9 cellular contexts compared by ENCODE assay signal in genomic region chr16:78503501-78504110, GRCh38.
DNase-seq lines count a peak whose midpoint lies in the region; ATAC-seq and TF ChIP-seq lines count a peak whose summit lies in the region.
"Had no signal": no experiment of that assay in that cellular context is flagged by ENCODE, and none has a peak within 500 bp of the region (broad histone marks: within the 10 kb centered on the region; RNA-seq: fewer than 3 reads in every experiment).

No MANE protein-coding gene starts in this region.

- peak; percentile 53 for DNase-seq in NCI-H510A treated with DMSO at 0.1 percent for 48 hours (lab: John Stamatoyannopoulos, UW)
- no peak for DNase-seq in NCI-H510A (lab: John Stamatoyannopoulos, UW)
- peak; percentile 24 to 35 for DNase-seq in Kasumi-1 (lab: John Stamatoyannopoulos, UW)
- peak in 1 of 3 donors; percentile 24 for DNase-seq in T-helper 17 cell
- peak; percentile 63 for DNase-seq in choroid plexus epithelial cell (ENCODE audit: low read depth)
- peak; percentile 87 for DNase-seq in medulla oblongata (ENCODE audit: extremely low spot score)
- peak in 1 of 2 donors; percentile 41 for DNase-seq in tibial artery

- no peak overlapping the region for H3K4me3 Mint-ChIP-seq in T-helper 17 cell
- H3K4me3 Mint-ChIP-seq: dendritic cell treated with granulocyte-macrophage colony-stimulating factor and Interleukin-4, amounts not matched to agents 40 ng/mL and 50 ng/mL, for 4 days had no signal

- H3K4me1 ChIP-seq in tibial artery, result peaks cover 0 to 28% (median 18%) of the 10 kb centered on the region in 4 donors

- intact Hi-C loops in tibial artery (cut with DNase I; ENCODE audit: low total_unique reads), result loop anchor here (5.0 to 10.0 kb wide), 2 partner anchors 261 to 1099 kb away; partner anchors contain the start of gene MAF

- H3K9me3 ChIP-seq in T-helper 17 cell (ENCODE audit: control insufficient read depth, low read length, poor library complexity, severe bottlenecking), result no peaks in the 10 kb centered on the region
- H3K9me3 ChIP-seq in tibial artery, result no peaks in the 10 kb centered on the region

- H3K36me3 ChIP-seq in tibial artery, result no peaks in the 10 kb centered on the region

- no peaks in the 10 kb centered on the region for H3K27me3 ChIP-seq in tibial artery

- no peaks in the 10 kb centered on the region for H3K36me3 Mint-ChIP-seq in T-helper 17 cell (ENCODE audit: low read depth)

- ATAC-seq in T-helper 17 cell (peak; percentile 36), GM18498 (IDR thresholded peaks at IDR 0.05; ENCODE audit: unreplicated experiment) (no peak)

- TF ChIP-seq CTCF in choroid plexus epithelial cell (conservative IDR thresholded peaks at IDR 0.05; ENCODE audit: low read depth, low read length) (peak; percentile 55), tibial artery (IDR thresholded peaks at IDR 0.05) (peak; percentile 70 to 89)

- no peak overlapping the region for H3K27ac Mint-ChIP-seq in T-helper 17 cell
- H3K27ac Mint-ChIP-seq: dendritic cell treated with granulocyte-macrophage colony-stimulating factor and Interleukin-4, amounts not matched to agents 40 ng/mL and 50 ng/mL, for 4 days had no signal

- H3K4me3 ChIP-seq in choroid plexus epithelial cell (ENCODE audit: low read depth, low read length) (no peak overlapping the region), tibial artery (no peak overlapping the region)

- H3K4me1 Mint-ChIP-seq in T-helper 17 cell, result peaks cover 4% of the 10 kb centered on the region

- H3K27me3 Mint-ChIP-seq in T-helper 17 cell, result no peaks in the 10 kb centered on the region
- H3K27me3 Mint-ChIP-seq: dendritic cell treated with granulocyte-macrophage colony-stimulating factor and Interleukin-4, amounts not matched to agents 40 ng/mL and 50 ng/mL, for 4 days had no signal

- H3K27ac ChIP-seq in tibial artery, result no peak overlapping the region
